ENCODE assay signal across 8 cellular contexts in genomic region chr2:65420712-65421431, GRCh38. TPM values are rescaled to one million over a fixed set of nuclear protein-coding genes. Genes with fewer than 3 reads are reported as not detected.
DNase-seq lines count a peak whose midpoint lies in the region; ATAC-seq and TF ChIP-seq lines count a peak whose summit lies in the region.

No MANE protein-coding gene starts in this region.

- DNase-seq in astrocyte of the spinal cord (ENCODE audit: low read depth, low spot score): peak; percentile 58
- no peak for DNase-seq in mesothelial cell of epicardium (ENCODE audit: low spot score in 2 of 2, unreplicated experiment in 2 of 2)
- no peak for DNase-seq in colonic mucosa
- DNase-seq in 8988T: no peak
- no peak for DNase-seq in amniotic stem cell (lab: John Stamatoyannopoulos, UW)

- no peaks in the 10 kb centered on the region for H3K36me3 Mint-ChIP-seq in mesothelial cell of epicardium

- no peaks in the 10 kb centered on the region for H3K9me3 ChIP-seq in DOHH2 (ENCODE audit: control insufficient read depth, insufficient read depth, low read length)
- no peaks in the 10 kb centered on the region for H3K9me3 ChIP-seq in Loucy (ENCODE audit: insufficient read depth, low read depth, low read length)
- H3K9me3 ChIP-seq in colonic mucosa: no peaks in the 10 kb centered on the region

- H4K20me1 ChIP-seq in DOHH2 (ENCODE audit: control insufficient read depth, insufficient read depth, low read depth, low read length) (0 out of 2 replicates have a peak, but pooled peaks cover 4% of the 10 kb centered on the region), Loucy (ENCODE audit: insufficient read depth, low read length, poor library complexity, severe bottlenecking) (no peaks in the 10 kb centered on the region)

- H3K27me3 Mint-ChIP-seq in mesothelial cell of epicardium (ENCODE audit: low read depth): no peaks in the 10 kb centered on the region

- H3K27me3 ChIP-seq in DOHH2 (ENCODE audit: control insufficient read depth, low read length) (no peaks in the 10 kb centered on the region), Loucy (ENCODE audit: insufficient read depth, low read length, poor library complexity, severe bottlenecking) (no peaks in the 10 kb centered on the region), colonic mucosa (no peaks in the 10 kb centered on the region)

- peak overlapping the region; percentile 47; the same call in 1 of the 2 replicates for H2AFZ ChIP-seq in Loucy (ENCODE audit: low read length)

- peak overlapping the region; percentile 41 for H3K27ac Mint-ChIP-seq in mesothelial cell of epicardium

- H3K79me2 ChIP-seq in DOHH2 (ENCODE audit: control insufficient read depth, low read length) (peaks cover 91% of the 10 kb centered on the region), Loucy (ENCODE audit: insufficient read depth, low read length) (peaks cover 52% of the 10 kb centered on the region)

- in situ Hi-C loops in astrocyte of the spinal cord (cut with HindIII; ENCODE audit: low sequenced_read_pairs): no loop called here

- H3K9me2 ChIP-seq in DOHH2 (replicated peaks; ENCODE audit: control insufficient read depth, low read length): no peaks in the 10 kb centered on the region
- no peaks in the 10 kb centered on the region for H3K9me2 ChIP-seq in Loucy (replicated peaks; ENCODE audit: low read depth, low read length)

- no peaks in the 10 kb centered on the region for H3K9me3 Mint-ChIP-seq in mesothelial cell of epicardium

- peak; percentile 67 for ATAC-seq in GM21576 (IDR thresholded peaks at IDR 0.05; ENCODE audit: unreplicated experiment)

- peaks cover 5% of the 10 kb centered on the region; the same call in 1 of the 2 replicates for H3F3A ChIP-seq in DOHH2 (ENCODE audit: control insufficient read depth, insufficient read depth)
- H3F3A ChIP-seq in Loucy (ENCODE audit: low read depth): peaks cover 8% of the 10 kb centered on the region; the same call in 1 of the 2 replicates

- H3K4me3 ChIP-seq in DOHH2 (ENCODE audit: low read length) (peak overlapping the region; percentile 55), Loucy (ENCODE audit: low read length, poor library complexity, severe bottlenecking) (peak overlapping the region; percentile 38), astrocyte of the spinal cord (ENCODE audit: low read depth, low read length) (no peak overlapping the region), colonic mucosa (no peak overlapping the region)

- H3K4me3 Mint-ChIP-seq in mesothelial cell of epicardium: no peak overlapping the region

- TF ChIP-seq CTCF in DOHH2 (IDR thresholded peaks at IDR 0.05; ENCODE audit: low read depth, low read length, poor library complexity, severe bottlenecking) (no peak), Loucy (conservative IDR thresholded peaks at IDR 0.05; ENCODE audit: low read length) (no peak), astrocyte of the spinal cord (IDR thresholded peaks at IDR 0.05; ENCODE audit: low read depth, low read length) (no peak), mesothelial cell of epicardium (IDR thresholded peaks at IDR 0.05; ENCODE audit: unreplicated experiment) (no peak), colonic mucosa (IDR thresholded peaks at IDR 0.05) (no peak)

- intact Hi-C loops in colonic mucosa (cut with DNase I): no loop called here

- H3K4me1 Mint-ChIP-seq in mesothelial cell of epicardium: peaks cover 10% of the 10 kb centered on the region

- H3K36me3 ChIP-seq in DOHH2 (ENCODE audit: control insufficient read depth, low read length): no peaks in the 10 kb centered on the region
- no peaks in the 10 kb centered on the region for H3K36me3 ChIP-seq in Loucy (ENCODE audit: insufficient read depth, low read length)
- no peaks in the 10 kb centered on the region for H3K36me3 ChIP-seq in colonic mucosa

- no peak overlapping the region for H3K9ac ChIP-seq in Loucy (ENCODE audit: low read depth, low read length, poor library complexity, severe bottlenecking)
- H3K9ac ChIP-seq in colonic mucosa (ENCODE audit: low read depth in 2 of 2, low read length in 2 of 2): peak overlapping the region in 1 of 2 donors; percentile 3

- H3K27ac ChIP-seq in DOHH2 (ENCODE audit: low read depth, low read length): peak overlapping the region; percentile 45
- no peak overlapping the region for H3K27ac ChIP-seq in colonic mucosa

- peak overlapping the region; percentile 71 for H3K4me2 ChIP-seq in DOHH2 (ENCODE audit: low read length)
- H3K4me2 ChIP-seq in Loucy (ENCODE audit: low read depth, low read length, poor library complexity, severe bottlenecking): peak overlapping the region; percentile 67

- H3K4me1 ChIP-seq in DOHH2 (ENCODE audit: control insufficient read depth, low read length) (peaks cover 46% of the 10 kb centered on the region), Loucy (ENCODE audit: insufficient read depth, low read length, poor library complexity, severe bottlenecking) (peaks cover 41% of the 10 kb centered on the region), colonic mucosa (peaks cover 9% of the 10 kb centered on the region)

RNA-seq across cellular contexts. Expression of gene SPRED2, which starts 11.5 kb away (rescaled TPM):
- total RNA-seq in mesothelial cell of epicardium (31.5 to 32.2 TPM (median 32.0 TPM) in 3 replicates), colonic mucosa (10 to 100 TPM; 36.9 to 47.8 TPM)

Comparison
In these comparisons a context has a peak if more than half of its experiments do, and no peak if none do; other contexts are left out.
1. H3K4me3 ChIP-seq: peak in DOHH2 (single experiment) and Loucy (single experiment); none in astrocyte of the spinal cord (single experiment) and colonic mucosa (single experiment).